Comparison of ENCODE assay signal across 15 cellular contexts in genomic region chr13:24035411-24035810, GRCh38.
"Had no signal": no experiment of that assay in that cellular context is flagged by ENCODE, and none has a peak within 500 bp of the region (broad histone marks: within the 10 kb centered on the region; RNA-seq: fewer than 3 reads in every experiment).

No MANE protein-coding gene starts in this region.

- H3K9me3 ChIP-seq: left lung, transverse colon had no signal

- H3K36me3 Mint-ChIP-seq: activated naive CD8-positive, alpha-beta T cell treated with anti-CD3 and anti-CD28 coated beads for 36 hours; brain; stimulated activated naive B cell treated with anti-CD40 and anti-IgM and Interleukin-4, amounts not matched to agents 10 μg/mL and 1 μg/mL and 100 μg/mL, for 72 hours had no signal

- H3K9me3 Mint-ChIP-seq: activated CD4-positive, alpha-beta T cell treated with anti-CD3 and anti-CD28 coated beads, Interleukin-2, amount 10 ng/mL, durations not matched to agents 7 days and 5 days; activated naive CD8-positive, alpha-beta T cell treated with anti-CD3 and anti-CD28 coated beads for 36 hours; central memory CD8-positive, alpha-beta T cell; stimulated activated naive B cell treated with anti-CD40 and anti-IgM and Interleukin-4, amounts not matched to agents 10 μg/mL and 1 μg/mL and 100 μg/mL, for 72 hours had no signal

- H3K27me3 Mint-ChIP-seq: brain had no signal

- H3K27ac Mint-ChIP-seq: activated CD4-positive, alpha-beta T cell treated with anti-CD3 and anti-CD28 coated beads, Interleukin-2, amount 10 ng/mL, durations not matched to agents 7 days and 5 days; activated naive CD8-positive, alpha-beta T cell treated with anti-CD3 and anti-CD28 coated beads for 36 hours; stimulated activated naive B cell treated with anti-CD40 and anti-IgM and Interleukin-4, amounts not matched to agents 10 μg/mL and 1 μg/mL and 100 μg/mL, for 72 hours had no signal

- H3K4me3 ChIP-seq: left lung, transverse colon had no signal

- H3K36me3 ChIP-seq: left lung, transverse colon had no signal

- DNase-seq: activated CD4-positive, alpha-beta T cell treated with anti-CD3 and anti-CD28 coated beads, Interleukin-2, amount 10 ng/mL, durations not matched to agents 7 days and 5 days; activated CD8-positive, alpha-beta memory T cell treated with anti-CD3 and anti-CD28 coated beads for 24 hours; activated naive CD8-positive, alpha-beta T cell treated with anti-CD3 and anti-CD28 coated beads for 36 hours; amygdala; cortex of kidney; effector CD4-positive, alpha-beta T cell; hippocampal formation; left lung; stimulated activated CD4-positive, alpha-beta T cell treated with anti-CD3 and anti-CD28 coated beads, Interleukin-15, amount 100 ng/mL, for 24 hours; stimulated activated CD4-positive, alpha-beta T cell treated with anti-CD3 and anti-CD28 coated beads, Interleukin-4, amount 100 ng/mL, for 1 hour; stimulated activated naive B cell treated with anti-CD40 and anti-IgM and Interleukin-4, amounts not matched to agents 10 μg/mL and 1 μg/mL and 100 μg/mL, for 72 hours; transverse colon had no signal

- ATAC-seq: left lung; stimulated activated naive B cell treated with anti-CD40 and anti-IgM and Interleukin-4, amounts not matched to agents 10 μg/mL and 1 μg/mL and 100 μg/mL, for 72 hours had no signal

- H3K4me3 Mint-ChIP-seq: activated CD4-positive, alpha-beta T cell treated with anti-CD3 and anti-CD28 coated beads, Interleukin-2, amount 10 ng/mL, durations not matched to agents 7 days and 5 days; activated naive CD8-positive, alpha-beta T cell treated with anti-CD3 and anti-CD28 coated beads for 36 hours; brain; central memory CD8-positive, alpha-beta T cell; neural crest cell; stimulated activated naive B cell treated with anti-CD40 and anti-IgM and Interleukin-4, amounts not matched to agents 10 μg/mL and 1 μg/mL and 100 μg/mL, for 72 hours had no signal

- H3K27me3 ChIP-seq: left lung, transverse colon had no signal

- H3K4me1 Mint-ChIP-seq: central memory CD8-positive, alpha-beta T cell had no signal
